In genomic region chr18:61549411-61549810, GRCh38 we compare ENCODE assay signal across 19 cellular contexts.
"Had no signal": no experiment of that assay in that cellular context is flagged by ENCODE, and none has a peak within 500 bp of the region (broad histone marks: within the 10 kb centered on the region; RNA-seq: fewer than 3 reads in every experiment).

No MANE protein-coding gene starts in this region.

- H3K9me3 Mint-ChIP-seq: immature natural killer cell; natural killer cell treated with Interleukin-12 subunit alpha and Interleukin-12 subunit beta and Interleukin-15 and Interleukin-18, amount 100 ng/mL, for 72 hours had no signal

- DNase-seq: central memory CD4-positive, alpha-beta T cell; effector CD4-positive, alpha-beta T cell; gastrocnemius medialis; immature natural killer cell; kidney; left cardiac atrium; left ventricle myocardium superior; stimulated activated CD4-positive, alpha-beta T cell treated with anti-CD3 and anti-CD28 coated beads, Interleukin-12 subunit alpha, Interleukin-12 subunit beta, amount 100 ng/mL, for 4 hours; stimulated activated naive CD4-positive, alpha-beta T cell; stomach; transverse colon had no signal

- H3K27ac Mint-ChIP-seq: immature natural killer cell; natural killer cell treated with Interleukin-12 subunit alpha and Interleukin-12 subunit beta and Interleukin-15 and Interleukin-18, amount 100 ng/mL, for 72 hours had no signal

- ATAC-seq: gastrocnemius medialis; left cardiac atrium; left ventricle myocardium superior; natural killer cell treated with Interleukin-12 subunit alpha and Interleukin-12 subunit beta and Interleukin-15 and Interleukin-18, amount 100 ng/mL, for 72 hours; sciatic nerve had no signal

- H3K27ac ChIP-seq: coronary artery, esophagus muscularis mucosa, gastrocnemius medialis, parathyroid adenoma, stomach, thoracic aorta, transverse colon, vagina had no signal

- H3K4me1 ChIP-seq: gastrocnemius medialis, parathyroid adenoma had no signal

- H3K4me3 ChIP-seq: coronary artery, esophagus muscularis mucosa, gastrocnemius medialis, lung, stomach, thoracic aorta, transverse colon, vagina had no signal

- H3K9me3 ChIP-seq: esophagus muscularis mucosa, gastrocnemius medialis, stomach, thoracic aorta, transverse colon, vagina had no signal

- H3K27me3 ChIP-seq: gastrocnemius medialis, stomach, transverse colon, vagina had no signal

- H3K36me3 ChIP-seq: esophagus muscularis mucosa, gastrocnemius medialis, stomach, thoracic aorta, transverse colon, vagina had no signal

- H3K36me3 Mint-ChIP-seq: immature natural killer cell; natural killer cell treated with Interleukin-12 subunit alpha and Interleukin-12 subunit beta and Interleukin-15 and Interleukin-18, amount 100 ng/mL, for 72 hours had no signal

- H3K4me3 Mint-ChIP-seq: natural killer cell treated with Interleukin-12 subunit alpha and Interleukin-12 subunit beta and Interleukin-15 and Interleukin-18, amount 100 ng/mL, for 72 hours had no signal
